ENCODE assay signal across 17 cellular contexts in the genomic region with DNA sequence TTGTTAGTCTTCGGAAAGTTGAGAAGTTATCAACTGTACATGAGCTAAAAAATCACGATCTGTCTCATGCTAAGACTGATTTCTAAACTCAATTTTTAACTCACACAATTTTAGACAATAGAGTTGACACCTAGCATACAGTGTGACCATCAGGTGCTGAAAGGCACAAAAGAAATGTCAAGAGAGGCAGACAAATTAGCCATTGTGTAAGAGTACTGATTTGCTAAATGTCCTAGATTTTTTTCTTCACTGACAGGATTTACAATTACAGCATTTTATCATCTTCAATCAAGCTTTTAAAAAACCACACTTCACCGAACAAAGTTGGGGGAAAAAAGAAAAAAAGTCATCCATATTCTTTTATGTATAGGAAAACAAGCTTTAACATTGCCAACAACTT. TPM values are rescaled to one million over a fixed set of nuclear protein-coding genes. Genes with fewer than 3 reads are reported as not detected.
DNase-seq lines count a peak whose midpoint lies in the region; ATAC-seq and TF ChIP-seq lines count a peak whose summit lies in the region.
"Had no signal": no experiment of that assay in that cellular context is flagged by ENCODE, and none has a peak within 500 bp of the region (broad histone marks: within the 10 kb centered on the region; RNA-seq: fewer than 3 reads in every experiment).

No MANE protein-coding gene starts in this region.

- H3K27ac Mint-ChIP-seq in WTC11 = peak overlapping the region; percentile 62
- H3K27ac Mint-ChIP-seq: activated naive CD4-positive, alpha-beta T cell treated with anti-CD3 and anti-CD28 coated beads, Interleukin-2, amount 50 U/mL, for 24 hours had no signal

- intact Hi-C loops in gastrocnemius medialis (cut with DNase I; ENCODE audit: low total_unique reads) = no loop called here

- H3K4me3 ChIP-seq in HUES64 (ENCODE audit: low read length) = no peak overlapping the region
- H3K4me3 ChIP-seq in gastroesophageal sphincter = no peak overlapping the region
- H3K4me3 ChIP-seq in BE2C (ENCODE audit: low read depth, low read length) = no peak overlapping the region
- no peak overlapping the region for H3K4me3 ChIP-seq in gastrocnemius medialis
- H3K4me3 ChIP-seq: SJSA1, tibial nerve had no signal

- peak overlapping the region; percentile 11; the same call in 1 of the 2 replicates for H3K4me3 Mint-ChIP-seq in WTC11
- H3K4me3 Mint-ChIP-seq: activated naive CD4-positive, alpha-beta T cell treated with anti-CD3 and anti-CD28 coated beads, Interleukin-2, amount 50 U/mL, for 24 hours had no signal

- H3K36me3 ChIP-seq in HUES64 (ENCODE audit: insufficient read depth, low read length) = 0 out of 2 replicates have a peak, but pooled peaks cover 3% of the 10 kb centered on the region
- H3K36me3 ChIP-seq in gastroesophageal sphincter = no peaks in the 10 kb centered on the region
- H3K36me3 ChIP-seq in BE2C = no peaks in the 10 kb centered on the region
- no peaks in the 10 kb centered on the region for H3K36me3 ChIP-seq in gastrocnemius medialis
- H3K36me3 ChIP-seq: tibial nerve had no signal

- no peak for TF ChIP-seq EP300 in gastroesophageal sphincter (IDR thresholded peaks at IDR 0.05)

- H3K9me3 Mint-ChIP-seq in WTC11 = no peaks in the 10 kb centered on the region
- H3K9me3 Mint-ChIP-seq: activated naive CD4-positive, alpha-beta T cell treated with anti-CD3 and anti-CD28 coated beads, Interleukin-2, amount 50 U/mL, for 24 hours had no signal

- no peaks in the 10 kb centered on the region for H3K9me3 ChIP-seq in HUES64 (ENCODE audit: insufficient read depth, low read depth, low read length)
- H3K9me3 ChIP-seq in gastroesophageal sphincter = no peaks in the 10 kb centered on the region
- H3K9me3 ChIP-seq in BE2C = no peaks in the 10 kb centered on the region
- no peaks in the 10 kb centered on the region for H3K9me3 ChIP-seq in gastrocnemius medialis
- H3K9me3 ChIP-seq: SJSA1, tibial nerve had no signal

- 86% methylated on average over 2 of the region's 3 CpGs for WGBS in HUES64
- WGBS in gastroesophageal sphincter (ENCODE audit: low coverage in 1 of 2), 2 donors = 38 to 54% methylated on average over 3 of the region's 3 CpGs

- H3K27me3 ChIP-seq in HUES64 (ENCODE audit: insufficient read depth, low read length) (no peaks in the 10 kb centered on the region), gastroesophageal sphincter (no peaks in the 10 kb centered on the region), BE2C (no peaks in the 10 kb centered on the region), gastrocnemius medialis (no peaks in the 10 kb centered on the region)
- H3K27me3 ChIP-seq: SJSA1, tibial nerve had no signal

- H3K36me3 Mint-ChIP-seq in WTC11 = peaks cover 8% of the 10 kb centered on the region
- H3K36me3 Mint-ChIP-seq: activated naive CD4-positive, alpha-beta T cell treated with anti-CD3 and anti-CD28 coated beads, Interleukin-2, amount 50 U/mL, for 24 hours had no signal

- no peak for DNase-seq in WTC11 (ENCODE audit: low spot score)
- peak; percentile 29 for DNase-seq in renal cortical epithelial cell (ENCODE audit: low read depth)
- DNase-seq in BE2C = no peak
- no peak for DNase-seq in DMS79 treated with DMSO at 0.1 percent for 48 hours (lab: John Stamatoyannopoulos, UW)
- no peak for DNase-seq in gastrocnemius medialis
- DNase-seq: activated CD4-positive, alpha-beta T cell treated with anti-CD3 and anti-CD28 coated beads for 48 hours; foreskin fibroblast; GOT3; NCI-H1694; NCI-H446 treated with DMSO at 0.1 percent for 48 hours; stimulated activated CD4-positive, alpha-beta T cell treated with anti-CD3 and anti-CD28 coated beads, Interleukin-4, amount 100 ng/mL, for 4 hours had no signal

- ATAC-seq in WTC11 = no peak
- ATAC-seq in gastroesophageal sphincter = no peak
- ATAC-seq in HG02840 (IDR thresholded peaks at IDR 0.05; ENCODE audit: low FRiP score, unreplicated experiment) = no peak
- no peak for ATAC-seq in gastrocnemius medialis

- H3K4me1 Mint-ChIP-seq in WTC11 = peaks cover 79% of the 10 kb centered on the region

- no peaks in the 10 kb centered on the region for H3K27me3 Mint-ChIP-seq in WTC11 (ENCODE audit: low read depth)

- TF ChIP-seq POLR2A in gastroesophageal sphincter (IDR thresholded peaks at IDR 0.05) = no peak
- TF ChIP-seq POLR2A in gastrocnemius medialis (IDR thresholded peaks at IDR 0.05) = no peak

- TF ChIP-seq CTCF in WTC11 (IDR thresholded peaks at IDR 0.05) (no peak), gastroesophageal sphincter (IDR thresholded peaks at IDR 0.05) (no peak), BE2C (IDR thresholded peaks at IDR 0.05; ENCODE audit: low read depth, low read length) (no peak), gastrocnemius medialis (IDR thresholded peaks at IDR 0.05 in 4 of 5, conservative IDR thresholded peaks at IDR 0.05 in 1 of 5) (no peak)

- H3K27ac ChIP-seq in HUES64 (ENCODE audit: low read depth, low read length) (no peak overlapping the region), gastroesophageal sphincter (peak overlapping the region in 3 of 4 donors; percentile 52 to 63 (median 59)), gastrocnemius medialis (no peak overlapping the region)
- H3K27ac ChIP-seq: SJSA1 had no signal

- H3K4me1 ChIP-seq in HUES64 (ENCODE audit: insufficient read depth, low read length) (peaks cover 77% of the 10 kb centered on the region), gastroesophageal sphincter (peaks cover 7 to 88% (median 17%) of the 10 kb centered on the region in 3 donors), BE2C (no peaks in the 10 kb centered on the region), gastrocnemius medialis (peaks cover 26 to 42% of the 10 kb centered on the region in 2 donors)

- in situ Hi-C loops in gastrocnemius medialis (cut with MboI; ENCODE audit: low sequenced_read_pairs in 4 of 4) = no loop called here

- 0 out of 2 replicates have a peak overlapping the region, but pooled peaks have one; percentile 1 for H3K9ac ChIP-seq in HUES64 (ENCODE audit: low read depth, low read length)

- CTCF ChIA-PET in WTC11 (lab: Charles Lee) = interaction anchor here (1.2 to 1.7 kb wide), 2 partner anchors 20 to 22 kb away, joined by 4 to 8 read pairs; no protein-coding TSS in a partner anchor

- POLR2A ChIA-PET in WTC11 (lab: Charles Lee) = interaction anchor here (0.6 kb wide), 1 partner anchor 33 kb away, joined by 3 read pairs; no protein-coding TSS in a partner anchor

TF ChIP-seq in WTC11, 78 proteins besides CTCF, POLR2A, EP300 and RAD21 (continues in another document):
- TF ChIP-seq NFATC4 (CRISPR knock-in tag; IDR thresholded peaks at IDR 0.05) (no peak), TEAD1 (CRISPR knock-in tag; IDR thresholded peaks at IDR 0.05) (no peak), SP1 (CRISPR knock-in tag; conservative IDR thresholded peaks at IDR 0.05) (no peak), MYBL2 (CRISPR knock-in tag; IDR thresholded peaks at IDR 0.05) (no peak), NR1H2 (CRISPR knock-in tag; IDR thresholded peaks at IDR 0.05) (no peak), RELA (CRISPR knock-in tag; IDR thresholded peaks at IDR 0.05; ENCODE audit: borderline replicate concordance) (no peak), ZNF263 (CRISPR knock-in tag; IDR thresholded peaks at IDR 0.05; ENCODE audit: low read depth) (no peak)
- TF ChIP-seq, protein P1, sequence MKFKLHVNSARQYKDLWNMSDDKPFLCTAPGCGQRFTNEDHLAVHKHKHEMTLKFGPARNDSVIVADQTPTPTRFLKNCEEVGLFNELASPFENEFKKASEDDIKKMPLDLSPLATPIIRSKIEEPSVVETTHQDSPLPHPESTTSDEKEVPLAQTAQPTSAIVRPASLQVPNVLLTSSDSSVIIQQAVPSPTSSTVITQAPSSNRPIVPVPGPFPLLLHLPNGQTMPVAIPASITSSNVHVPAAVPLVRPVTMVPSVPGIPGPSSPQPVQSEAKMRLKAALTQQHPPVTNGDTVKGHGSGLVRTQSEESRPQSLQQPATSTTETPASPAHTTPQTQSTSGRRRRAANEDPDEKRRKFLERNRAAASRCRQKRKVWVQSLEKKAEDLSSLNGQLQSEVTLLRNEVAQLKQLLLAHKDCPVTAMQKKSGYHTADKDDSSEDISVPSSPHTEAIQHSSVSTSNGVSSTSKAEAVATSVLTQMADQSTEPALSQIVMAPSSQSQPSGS (CRISPR knock-in tag; IDR thresholded peaks at IDR 0.05; ENCODE audit: borderline replicate concordance, low read depth) = no peak
- TF ChIP-seq, protein P2, sequence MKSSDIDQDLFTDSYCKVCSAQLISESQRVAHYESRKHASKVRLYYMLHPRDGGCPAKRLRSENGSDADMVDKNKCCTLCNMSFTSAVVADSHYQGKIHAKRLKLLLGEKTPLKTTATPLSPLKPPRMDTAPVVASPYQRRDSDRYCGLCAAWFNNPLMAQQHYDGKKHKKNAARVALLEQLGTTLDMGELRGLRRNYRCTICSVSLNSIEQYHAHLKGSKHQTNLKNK (CRISPR knock-in tag; IDR thresholded peaks at IDR 0.05) = no peak

RNA-seq across cellular contexts. Expression of a gene that starts 7.0 kb away (rescaled TPM):
- 42.3 TPM for polyA plus RNA-seq in HUES64 (2013, experiment 1 of 2)
- 45.0 TPM for polyA plus RNA-seq in HUES64 (2013, experiment 2 of 2)
- total RNA-seq in WTC11 (2021) (47.8 to 53.8 TPM (median 51.1 TPM) in 3 replicates), gastroesophageal sphincter (10 to 100 TPM; 21.0 to 35.9 (median 31.8) TPM), renal cortical epithelial cell (86.7 and 151 TPM in 2 replicates), gastrocnemius medialis (10 to 100 TPM in 3 of 4 donors, 1 to 10 TPM in 1; 5.5 to 37.6 (median 11.8) TPM)
- 2.8 TPM for polyA plus RNA-seq in BE2C (2012; ENCODE audit: insufficient read depth, insufficient read length, low read depth)

RNA-seq across cellular contexts. Expression of a gene that starts 40.9 kb away (rescaled TPM):
- polyA plus RNA-seq in HUES64 (2013, experiment 1 of 2) = 17.2 TPM
- polyA plus RNA-seq in HUES64 (2013, experiment 2 of 2) = 19.0 TPM
- 38.5 to 41.5 TPM (median 39.4 TPM) in 3 replicates for total RNA-seq in WTC11 (2021)
- 10 to 100 TPM; 37.6 to 56.2 (median 51.1) TPM for total RNA-seq in gastroesophageal sphincter
- total RNA-seq in renal cortical epithelial cell = 48.8 and 80.7 TPM in 2 replicates
- polyA plus RNA-seq in BE2C (2012; ENCODE audit: insufficient read depth, insufficient read length, low read depth) = 4.5 TPM
- 10 to 100 TPM; 10.6 to 22.8 (median 13.8) TPM for total RNA-seq in gastrocnemius medialis

Comparison
In these comparisons a context has a peak if more than half of its experiments do, and no peak if none do; other contexts are left out.
1. H3K27ac ChIP-seq: peak in gastroesophageal sphincter (3 of 4); none in HUES64 (single experiment) and gastrocnemius medialis (0 of 4).